Comparison of ENCODE assay signal across 11 cellular contexts in the genomic region with DNA sequence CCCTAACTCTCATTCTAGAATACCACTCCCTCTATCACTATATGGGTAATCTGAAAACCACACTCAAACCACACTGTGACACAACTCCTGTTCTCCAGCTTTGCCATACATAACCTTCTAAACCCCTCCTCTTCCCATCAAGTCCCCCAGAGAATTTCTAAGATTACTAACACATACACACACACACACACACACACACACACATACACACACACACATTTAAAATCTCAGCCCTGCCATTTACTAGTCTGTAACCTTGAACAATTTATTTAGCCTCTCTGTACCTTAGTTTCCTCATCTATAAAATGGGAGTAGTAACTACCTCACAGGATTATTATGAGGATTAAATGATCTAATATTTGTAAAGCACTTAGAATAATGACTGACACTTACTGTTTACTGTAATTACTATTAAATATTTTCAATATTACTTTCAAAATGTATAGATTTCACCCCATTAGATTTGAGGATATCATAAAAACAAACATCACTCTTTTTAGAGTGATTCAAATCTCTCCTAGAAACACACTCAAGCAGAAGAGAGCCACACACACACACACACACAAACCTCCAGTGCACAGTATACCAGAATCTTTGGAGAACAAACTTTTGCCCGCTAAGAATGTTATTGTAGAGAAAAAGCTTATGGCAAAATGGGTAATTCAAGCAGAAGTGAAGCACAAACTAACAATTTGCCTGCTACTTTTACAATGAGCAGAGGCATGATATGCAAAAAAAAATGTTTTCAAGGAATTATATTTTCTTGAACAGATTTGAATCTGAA. TPM values are rescaled to one million over a fixed set of nuclear protein-coding genes. Genes with fewer than 3 reads are reported as not detected.
A peak's percentile ranks its signal among the peaks of the same experiment; 100 is the strongest.
DNase-seq lines count a peak whose midpoint lies in the region; ATAC-seq, FAIRE-seq and TF ChIP-seq lines count a peak whose summit lies in the region.
"Had no signal": no experiment of that assay in that cellular context is flagged by ENCODE, and none has a peak within 500 bp of the region (broad histone marks: within the 10 kb centered on the region; RNA-seq: fewer than 3 reads in every experiment).

No MANE protein-coding gene starts in this region.

- TF ChIP-seq CTCF in HepG2 (CRISPR knock-in tag; IDR thresholded peaks at IDR 0.05) (no peak), right lobe of liver (IDR thresholded peaks at IDR 0.05) (no peak)

- H3K27ac ChIP-seq in HepG2 (ENCODE audit: extremely low read length, insufficient read depth, low read length) = no peak overlapping the region
- H3K27ac ChIP-seq in right lobe of liver = no peak overlapping the region
- H3K27ac ChIP-seq: thyroid gland had no signal

- TF ChIP-seq RAD21 in HepG2 (CRISPR knock-in tag; IDR thresholded peaks at IDR 0.05) = no peak

- no peak for FAIRE-seq in HepG2 (lab: Jason Lieb, UNC)

- no peak overlapping the region for H2AFZ ChIP-seq in HepG2 (ENCODE audit: low read length)

- intact Hi-C loops in HepG2 (cut with micrococcal nuclease; ENCODE audit: unreplicated experiment) (no loop called here), right lobe of liver (cut with DNase I) (no loop called here)

- H3K9me3 ChIP-seq in HepG2 (ENCODE audit: low read length) (no peaks in the 10 kb centered on the region), right lobe of liver (no peaks in the 10 kb centered on the region)
- H3K9me3 ChIP-seq: thyroid gland had no signal

- H3K4me3 ChIP-seq in HepG2 (replicated peaks in 1 of 3; ENCODE audit: insufficient read depth in 1 of 3, low read depth in 2 of 3, low read length in 3 of 3) (no peak overlapping the region), right lobe of liver (no peak overlapping the region)
- H3K4me3 ChIP-seq: thyroid gland had no signal

- peak overlapping the region; percentile 10; the same call in 1 of the 2 replicates for H3K4me2 ChIP-seq in HepG2 (ENCODE audit: low read depth, low read length)

- TF ChIP-seq POLR2A in HepG2 (IDR thresholded peaks at IDR 0.05; ENCODE audit: insufficient read depth in 1 of 2, low read depth in 2 of 2, low read length in 2 of 2) = no peak
- TF ChIP-seq POLR2A in right lobe of liver (IDR thresholded peaks at IDR 0.05) = no peak

- ATAC-seq in HepG2 = no peak
- ATAC-seq in right lobe of liver = no peak

- POLR2A ChIA-PET in HepG2 (lab: Yijun Ruan, JAX) = interaction anchor here (1.2 kb wide), 1 partner anchor 8 kb away, joined by 3 read pairs; no protein-coding TSS in a partner anchor

- H3K4me1 ChIP-seq in HepG2 (ENCODE audit: insufficient read depth, low read length) = peaks cover 55% of the 10 kb centered on the region
- peaks cover 0 to 26% (median 4%) of the 10 kb centered on the region in 4 donors for H3K4me1 ChIP-seq in right lobe of liver

- H3K36me3 ChIP-seq in HepG2 (replicated peaks in 1 of 2; ENCODE audit: control insufficient read depth in 1 of 2, insufficient read depth in 2 of 2, low read length in 2 of 2) (no peaks in the 10 kb centered on the region), right lobe of liver (no peaks in the 10 kb centered on the region)
- H3K36me3 ChIP-seq: thyroid gland had no signal

- WGBS in HepG2 (ENCODE audit: low lambda C conversion rate) = 100% methylated on average over 1 of the region's 1 CpG
- 80% methylated on average over 1 of the region's 1 CpG for WGBS in right lobe of liver (ENCODE audit: insufficient coverage, low coverage, low lambda C conversion rate, missing lambda C conversion rate)

- DNase-seq in HepG2 (ENCODE audit: low spot score) (no peak), right lobe of liver (no peak), amniotic epithelial cell (ENCODE audit: low read depth) (peak; percentile 77), iris pigment epithelial cell (ENCODE audit: low read depth) (peak; percentile 51), SHP77 treated with DMSO at 0.1 percent for 48 hours (lab: John Stamatoyannopoulos, UW) (no peak), Kasumi-1 (lab: John Stamatoyannopoulos, UW) (no peak), DMS53 (lab: John Stamatoyannopoulos, UW) (no peak)
- no peak for DNase-seq in activated effector memory CD4-positive, alpha-beta T cell treated with anti-CD3 and anti-CD28 coated beads, Interleukin-2, amount 50 U/mL, for 16 hours
- DNase-seq: activated T-cell treated with anti-CD3 and anti-CD28 coated beads, Interleukin-2, amount 50 U/mL, for 1 hour; NCI-H524; thyroid gland had no signal

- no peaks in the 10 kb centered on the region; a peak in 1 of 5 replicates for H3K27me3 ChIP-seq in HepG2 (ENCODE audit: control insufficient read depth in 1 of 2, insufficient read depth in 2 of 2, low read length in 2 of 2)
- no peaks in the 10 kb centered on the region for H3K27me3 ChIP-seq in right lobe of liver
- H3K27me3 ChIP-seq: thyroid gland had no signal

- BruUV-seq in HepG2 (replicated peaks; lab: Mats Ljungman, UMichigan) = no TSS peak

- peaks cover 21% of the 10 kb centered on the region for H3K79me2 ChIP-seq in HepG2 (ENCODE audit: insufficient read depth, low read length)

- no peaks in the 10 kb centered on the region for H4K20me1 ChIP-seq in HepG2 (ENCODE audit: insufficient read depth, low read length)

- CTCF ChIA-PET in HepG2 (lab: Yijun Ruan, JAX; ENCODE audit: low intra/inter-chr PET ratio, low total read pairs) = no interaction called here

- in situ Hi-C loops in HepG2 (cut with HindIII; ENCODE audit: extremely low pct_ligation_motif_present, low pct_unique_long_range_greater_than_20kb) = no loop called here

- TF ChIP-seq EP300 in HepG2 (IDR thresholded peaks at IDR 0.05; ENCODE audit: low read depth in 2 of 2, low read length in 2 of 2) (no peak), HepG2 (CRISPR knock-in tag; IDR thresholded peaks at IDR 0.05; ENCODE audit: borderline replicate concordance) (no peak)

- no peak overlapping the region for H3K9ac ChIP-seq in HepG2 (ENCODE audit: insufficient read depth, low read depth, low read length)

TF ChIP-seq in HepG2, 621 proteins besides CTCF, POLR2A, EP300 and RAD21:
- peak; percentile 49 for TF ChIP-seq ZNF629 (CRISPR knock-in tag; conservative IDR thresholded peaks at IDR 0.05)
- TF ChIP-seq NR2C2 (CRISPR knock-in tag; IDR thresholded peaks at IDR 0.05; ENCODE audit: borderline replicate concordance) = no peak
- TF ChIP-seq RBAK (CRISPR knock-in tag; IDR thresholded peaks at IDR 0.05) = no peak
- TF ChIP-seq ZKSCAN8 (CRISPR knock-in tag; IDR thresholded peaks at IDR 0.05; ENCODE audit: borderline replicate concordance) = no peak
- TF ChIP-seq POLR2AphosphoS5 (IDR thresholded peaks at IDR 0.05; ENCODE audit: low read depth, low read length) = no peak
- TF ChIP-seq ZNF33B (CRISPR knock-in tag; IDR thresholded peaks at IDR 0.05) = no peak
- TF ChIP-seq, protein P1, sequence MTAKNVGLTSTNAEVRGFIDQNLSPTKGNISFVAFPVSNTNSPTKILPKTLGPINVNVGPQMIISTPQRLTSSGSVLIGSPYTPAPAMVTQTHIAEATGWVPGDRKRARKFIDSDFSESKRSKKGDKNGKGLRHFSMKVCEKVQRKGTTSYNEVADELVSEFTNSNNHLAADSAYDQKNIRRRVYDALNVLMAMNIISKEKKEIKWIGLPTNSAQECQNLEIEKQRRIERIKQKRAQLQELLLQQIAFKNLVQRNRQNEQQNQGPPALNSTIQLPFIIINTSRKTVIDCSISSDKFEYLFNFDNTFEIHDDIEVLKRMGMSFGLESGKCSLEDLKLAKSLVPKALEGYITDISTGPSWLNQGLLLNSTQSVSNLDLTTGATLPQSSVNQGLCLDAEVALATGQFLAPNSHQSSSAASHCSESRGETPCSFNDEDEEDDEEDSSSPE (CRISPR knock-in tag; IDR thresholded peaks at IDR 0.05) = no peak

RNA-seq across cellular contexts. Expression of a gene that starts 3.8 kb away (rescaled TPM):
- total RNA-seq in HepG2 (2016; rRNA removed; fragmentation: Illumina TruSeq; extraction: Trizol) (4.4 and 10.2 TPM in 2 replicates), right lobe of liver (1 to 10 TPM; 4.6 to 7.7 (median 5.8) TPM)
- 0.20 and 0.26 TPM in 2 replicates for total RNA-seq in HepG2 (2016; cell fraction: cytosol; rRNA removed; fragmentation: Illumina TruSeq; extraction: Trizol; ENCODE audit: low read depth)
- 4.2 and 9.8 TPM in 2 replicates for total RNA-seq in HepG2 (2016; cell fraction: insoluble cytoplasmic fraction; rRNA removed; fragmentation: Illumina TruSeq; extraction: Trizol)
- 1.4 and 1.6 TPM in 2 replicates for total RNA-seq in HepG2 (2016; cell fraction: membrane; rRNA removed; fragmentation: Illumina TruSeq; extraction: Trizol)
- total RNA-seq in HepG2 (2016; cell fraction: nucleus; rRNA removed; fragmentation: Illumina TruSeq; extraction: Trizol) = 8.3 and 8.4 TPM in 2 replicates
- polyA plus RNA-seq in HepG2 (2011; rRNA removed) = 2.4 and 2.9 TPM in 2 replicates
- 1.0 and 2.2 TPM in 2 replicates for polyA plus RNA-seq in HepG2 (2011; cell fraction: cytosol; rRNA removed)
- 2.6 and 3.1 TPM in 2 replicates for polyA plus RNA-seq in HepG2 (2011; cell fraction: nucleus; rRNA removed)
- 4.4 and 4.5 TPM in 2 replicates for polyA plus RNA-seq in HepG2 (2012)
- 0.08 and 0.10 TPM in 2 replicates for polyA plus RNA-seq in HepG2 (2016; cell fraction: cytosol; fragmentation: Illumina TruSeq; extraction: Trizol; ENCODE audit: low read depth)
- 4.3 TPM in 2 replicates for polyA plus RNA-seq in HepG2 (2016; cell fraction: insoluble cytoplasmic fraction; fragmentation: Illumina TruSeq; extraction: Trizol; ENCODE audit: low read depth)
- 0.32 and 0.40 TPM in 2 replicates for polyA plus RNA-seq in HepG2 (2016; cell fraction: membrane; fragmentation: Illumina TruSeq; extraction: Trizol; ENCODE audit: low read depth)
- polyA plus RNA-seq in HepG2 (2016; cell fraction: nucleus; fragmentation: Illumina TruSeq; extraction: Trizol; ENCODE audit: insufficient read depth, low read depth) = 5.2 and 5.4 TPM in 2 replicates
- polyA minus RNA-seq in HepG2 (2011; rRNA and poly(A)+ RNA removed; ENCODE audit: low replicate concordance) = 6.4 and 14.7 TPM in 2 replicates
- polyA minus RNA-seq in HepG2 (2011; cell fraction: cytosol; rRNA and poly(A)+ RNA removed) = 5.4 and 7.5 TPM in 2 replicates
- 18.7 and 26.4 TPM in 2 replicates for polyA minus RNA-seq in HepG2 (2011; cell fraction: nucleus; rRNA and poly(A)+ RNA removed)

Comparison
In these comparisons a context has a peak if more than half of its experiments do, and no peak if none do; other contexts are left out.
1. DNase-seq: peak in amniotic epithelial cell (single experiment) and iris pigment epithelial cell (single experiment); none in HepG2 (single experiment), right lobe of liver (0 of 3), SHP77 treated with DMSO at 0.1 percent for 48 hours (single experiment), activated effector memory CD4-positive, alpha-beta T cell treated with anti-CD3 and anti-CD28 coated beads, Interleukin-2, amount 50 U/mL, for 16 hours (single experiment), Kasumi-1 (0 of 2) and DMS53 (single experiment).